8 cellular contexts compared by ENCODE assay signal in the genomic region with DNA sequence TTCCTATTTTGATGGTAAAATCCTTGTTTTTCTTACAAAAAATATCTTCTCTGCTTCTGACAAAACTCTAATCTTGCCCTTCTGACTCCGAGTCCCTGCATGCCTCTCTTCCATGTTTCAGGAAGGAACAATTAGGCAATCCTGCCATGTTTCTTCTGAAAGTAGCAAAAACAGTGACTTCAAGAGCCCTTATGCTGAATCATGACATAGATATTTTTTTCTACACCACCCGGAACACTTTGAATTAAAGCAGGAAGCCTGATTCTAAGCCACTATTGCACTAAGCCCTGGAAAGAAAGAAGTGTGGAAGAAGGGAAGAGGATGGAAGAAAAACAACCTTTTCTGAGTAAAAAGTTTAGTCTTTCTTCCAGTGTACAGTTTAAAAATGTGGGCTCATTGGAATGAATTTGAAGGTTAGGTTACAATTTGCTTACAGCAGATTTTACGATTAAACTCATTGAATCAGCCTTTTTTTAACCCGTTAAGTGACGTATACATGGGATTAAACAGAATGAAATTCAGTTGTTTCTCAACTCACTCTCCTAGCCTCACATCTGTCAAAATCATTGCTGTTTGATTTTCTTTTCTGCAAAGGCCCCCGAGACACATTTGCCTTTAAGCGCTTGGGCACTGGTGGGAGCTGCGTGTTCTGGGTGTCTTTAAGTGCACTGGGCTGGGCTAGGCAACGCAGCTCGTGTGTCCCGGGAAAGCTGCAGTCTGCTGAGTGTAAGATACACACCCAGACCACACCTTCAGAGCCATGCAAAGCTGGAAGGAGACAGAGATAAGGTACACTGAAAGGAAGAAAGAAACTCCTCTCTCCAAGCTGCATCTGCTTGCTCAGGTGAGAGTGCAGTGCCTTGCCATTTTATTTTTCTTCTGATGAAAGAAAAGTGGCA.
DNase-seq lines count a peak whose midpoint lies in the region; ATAC-seq and TF ChIP-seq lines count a peak whose summit lies in the region.

No MANE protein-coding gene starts in this region.

- no peaks in the 10 kb centered on the region for H3K9me3 ChIP-seq in AG04450 (ENCODE audit: control insufficient read depth, insufficient read depth, low read length)
- no peaks in the 10 kb centered on the region for H3K9me3 ChIP-seq in HCT116 (ENCODE audit: control insufficient read depth in 1 of 2, insufficient read depth in 1 of 2, low read depth in 1 of 2, low read length in 2 of 2)
- no peaks in the 10 kb centered on the region for H3K9me3 ChIP-seq in WERI-Rb-1 (ENCODE audit: severe bottlenecking)

- peak overlapping the region; percentile 72 for H3K4me2 ChIP-seq in HCT116 (ENCODE audit: low read length)

- H3K27ac ChIP-seq in AG04450 (ENCODE audit: low read depth, low read length) (peak overlapping the region; percentile 62), HCT116 (ENCODE audit: low read depth, low read length) (peak overlapping the region; percentile 34), WERI-Rb-1 (no peak overlapping the region)

- peaks cover 18 to 23% of the 10 kb centered on the region in 2 experiments; a peak in 3 of 4 replicates for H3K4me1 ChIP-seq in HCT116 (ENCODE audit: control insufficient read depth in 1 of 2, insufficient read depth in 2 of 2, low read length in 2 of 2)

- TF ChIP-seq POLR2A in HCT116 (IDR thresholded peaks at IDR 0.05; ENCODE audit: borderline replicate concordance, extremely low read depth, insufficient read depth, insufficient read length): no peak

- no TSS peak for BruUV-seq in HCT116 (replicated peaks; lab: Mats Ljungman, UMichigan)

- no peak overlapping the region for H3K4me3 ChIP-seq in AG04450 (ENCODE audit: low read depth, low read length)
- H3K4me3 ChIP-seq in HCT116 (replicated peaks in 1 of 2; ENCODE audit: low read depth in 1 of 2, low read length in 2 of 2): peak overlapping the region; percentile 34 to 45
- H3K4me3 ChIP-seq in WERI-Rb-1 (ENCODE audit: low read depth, low read length): no peak overlapping the region

- H3K9me2 ChIP-seq in HCT116 (ENCODE audit: insufficient read depth): no peaks in the 10 kb centered on the region

- H3K79me2 ChIP-seq in HCT116 (ENCODE audit: insufficient read depth, low read length): no peaks in the 10 kb centered on the region

- peak overlapping the region; percentile 16 for H3K4me3 Mint-ChIP-seq in activated naive CD8-positive, alpha-beta T cell treated with anti-CD3 and anti-CD28 coated beads, Interleukin-2, amount 10 ng/mL, durations not matched to agents 7 days and 5 days
- peak overlapping the region; percentile 0 for H3K4me3 Mint-ChIP-seq in type B pancreatic cell
- H3K4me3 Mint-ChIP-seq in stimulated activated memory B cell treated with anti-CD40 and anti-IgM and Interleukin-4, amounts not matched to agents 10 μg/mL and 1 μg/mL and 100 μg/mL, for 72 hours: no peak overlapping the region

- ATAC-seq in HCT116: peak; percentile 85
- no peak for ATAC-seq in activated naive CD8-positive, alpha-beta T cell treated with anti-CD3 and anti-CD28 coated beads, Interleukin-2, amount 10 ng/mL, durations not matched to agents 7 days and 5 days (ENCODE audit: low read depth)
- no peak for ATAC-seq in stimulated activated memory B cell treated with anti-CD40 and anti-IgM and Interleukin-4, amounts not matched to agents 10 μg/mL and 1 μg/mL and 100 μg/mL, for 72 hours

- H3K36me3 Mint-ChIP-seq in activated naive CD8-positive, alpha-beta T cell treated with anti-CD3 and anti-CD28 coated beads, Interleukin-2, amount 10 ng/mL, durations not matched to agents 7 days and 5 days: peaks cover 3% of the 10 kb centered on the region
- H3K36me3 Mint-ChIP-seq in type B pancreatic cell: no peaks in the 10 kb centered on the region
- H3K36me3 Mint-ChIP-seq in stimulated activated memory B cell treated with anti-CD40 and anti-IgM and Interleukin-4, amounts not matched to agents 10 μg/mL and 1 μg/mL and 100 μg/mL, for 72 hours: no peaks in the 10 kb centered on the region

- POLR2A ChIA-PET in AG04450 (lab: Yijun Ruan, JAX): interaction anchor here (4.2 kb wide), 1 partner anchor 159 kb away, joined by 19 read pairs; the partner anchor contains the start of gene CITED2
- POLR2A ChIA-PET in HCT116 (lab: Charles Lee): interaction anchor here (2.1 kb wide), 1 partner anchor 159 kb away, joined by 4 read pairs; the partner anchor contains the start of gene CITED2
- POLR2A ChIA-PET in activated naive CD8-positive, alpha-beta T cell treated with anti-CD3 and anti-CD28 coated beads, Interleukin-2, amount 10 ng/mL, durations not matched to agents 7 days and 5 days (lab: Charles Lee): interaction anchor here (0.5 to 1.6 kb wide), 4 partner anchors 91 to 565 kb away, joined by 3 to 13 read pairs (median 3); partner anchors contain the start of gene CITED2

- CTCF ChIA-PET in AG04450 (lab: Charles Lee) (no interaction called here), HCT116 (lab: Charles Lee) (no interaction called here)

- H3K36me3 ChIP-seq in HCT116 (ENCODE audit: control insufficient read depth in 1 of 2, insufficient read depth in 2 of 2, low read length in 2 of 2): no peaks in the 10 kb centered on the region
- H3K36me3 ChIP-seq in WERI-Rb-1: no peaks in the 10 kb centered on the region

- peak overlapping the region; percentile 29 for H3K9ac ChIP-seq in HCT116 (ENCODE audit: low read length)

- no peaks in the 10 kb centered on the region for H4K20me1 ChIP-seq in HCT116 (ENCODE audit: insufficient read depth)

- no peaks in the 10 kb centered on the region for H3K27me3 Mint-ChIP-seq in activated naive CD8-positive, alpha-beta T cell treated with anti-CD3 and anti-CD28 coated beads, Interleukin-2, amount 10 ng/mL, durations not matched to agents 7 days and 5 days
- H3K27me3 Mint-ChIP-seq in type B pancreatic cell: no peaks in the 10 kb centered on the region
- H3K27me3 Mint-ChIP-seq in stimulated activated memory B cell treated with anti-CD40 and anti-IgM and Interleukin-4, amounts not matched to agents 10 μg/mL and 1 μg/mL and 100 μg/mL, for 72 hours: no peaks in the 10 kb centered on the region

- peaks cover 25% of the 10 kb centered on the region for H3K4me1 Mint-ChIP-seq in activated naive CD8-positive, alpha-beta T cell treated with anti-CD3 and anti-CD28 coated beads, Interleukin-2, amount 10 ng/mL, durations not matched to agents 7 days and 5 days
- H3K4me1 Mint-ChIP-seq in type B pancreatic cell (ENCODE audit: unreplicated experiment): peaks cover 28% of the 10 kb centered on the region
- H3K4me1 Mint-ChIP-seq in stimulated activated memory B cell treated with anti-CD40 and anti-IgM and Interleukin-4, amounts not matched to agents 10 μg/mL and 1 μg/mL and 100 μg/mL, for 72 hours: peaks cover 5% of the 10 kb centered on the region

- RAD21 ChIA-PET in HCT116 (lab: Charles Lee; ENCODE audit: low non-redundant PET in 1 of 2, low total read pairs in 2 of 2, uncharacterized antibody in 2 of 2, unreplicated experiment in 2 of 2): interaction anchor here in 1 of 2 experiments (0.5 to 0.9 kb wide), 2 partner anchors 160 to 404 kb away, joined by 3 read pairs; partner anchors contain the start of gene CITED2

- peaks cover 2% of the 10 kb centered on the region for H3K9me3 Mint-ChIP-seq in activated naive CD8-positive, alpha-beta T cell treated with anti-CD3 and anti-CD28 coated beads, Interleukin-2, amount 10 ng/mL, durations not matched to agents 7 days and 5 days
- peaks cover 10% of the 10 kb centered on the region for H3K9me3 Mint-ChIP-seq in type B pancreatic cell
- H3K9me3 Mint-ChIP-seq in stimulated activated memory B cell treated with anti-CD40 and anti-IgM and Interleukin-4, amounts not matched to agents 10 μg/mL and 1 μg/mL and 100 μg/mL, for 72 hours: no peaks in the 10 kb centered on the region

- intact Hi-C loops in HCT116 (cut with micrococcal nuclease): loop anchor here (5.0 kb wide), 1 partner anchor 157 kb away; no protein-coding TSS in a partner anchor

- TF ChIP-seq RAD21 in HCT116 (IDR thresholded peaks at IDR 0.05; ENCODE audit: low read depth): no peak

- DNase-seq in AG04450 (ENCODE audit: low read depth, low spot score): peak; percentile 37
- peak; percentile 55 for DNase-seq in HCT116 (ENCODE audit: low read depth, low spot score)
- DNase-seq in activated naive CD8-positive, alpha-beta T cell treated with anti-CD3 and anti-CD28 coated beads, Interleukin-2, amount 10 ng/mL, durations not matched to agents 7 days and 5 days: no peak
- peak; percentile 64 for DNase-seq in islet precursor cell
- no peak for DNase-seq in type B pancreatic cell (ENCODE audit: extremely low spot score, unreplicated experiment)
- DNase-seq in WERI-Rb-1: no peak
- DNase-seq in GM19238 (ENCODE audit: insufficient read length, low spot score): no peak

- TF ChIP-seq CTCF in AG04450 (IDR thresholded peaks at IDR 0.05; ENCODE audit: low read depth, low read length) (no peak), HCT116 (IDR thresholded peaks at IDR 0.05 in 2 of 3, conservative IDR thresholded peaks at IDR 0.05 in 1 of 3; ENCODE audit: borderline replicate concordance in 1 of 3, insufficient read depth in 1 of 3, low read depth in 2 of 3, low read length in 2 of 3) (no peak), type B pancreatic cell (conservative IDR thresholded peaks at IDR 0.05) (no peak), WERI-Rb-1 (IDR thresholded peaks at IDR 0.05; ENCODE audit: low read depth, low read length) (no peak)

- H3K27me3 ChIP-seq in AG04450 (ENCODE audit: control insufficient read depth, insufficient read depth, low read length): no peaks in the 10 kb centered on the region
- H3K27me3 ChIP-seq in HCT116 (ENCODE audit: insufficient read depth, low read length): no peaks in the 10 kb centered on the region
- no peaks in the 10 kb centered on the region for H3K27me3 ChIP-seq in WERI-Rb-1 (ENCODE audit: insufficient read depth, low read depth, severe bottlenecking)

- H3K27ac Mint-ChIP-seq in activated naive CD8-positive, alpha-beta T cell treated with anti-CD3 and anti-CD28 coated beads, Interleukin-2, amount 10 ng/mL, durations not matched to agents 7 days and 5 days: peak overlapping the region; percentile 93
- peak overlapping the region; percentile 7 for H3K27ac Mint-ChIP-seq in type B pancreatic cell
- no peak overlapping the region for H3K27ac Mint-ChIP-seq in stimulated activated memory B cell treated with anti-CD40 and anti-IgM and Interleukin-4, amounts not matched to agents 10 μg/mL and 1 μg/mL and 100 μg/mL, for 72 hours

- H2AFZ ChIP-seq in HCT116 (ENCODE audit: low read depth, low read length, poor library complexity, severe bottlenecking): peak overlapping the region; percentile 89

Comparison
In these comparisons a context has a peak if more than half of its experiments do, and no peak if none do; other contexts are left out.
1. DNase-seq: peak in AG04450 (single experiment), HCT116 (single experiment) and islet precursor cell (single experiment); none in activated naive CD8-positive, alpha-beta T cell treated with anti-CD3 and anti-CD28 coated beads, Interleukin-2, amount 10 ng/mL, durations not matched to agents 7 days and 5 days (single experiment), type B pancreatic cell (single experiment), WERI-Rb-1 (single experiment) and GM19238 (single experiment).
2. H3K4me3 ChIP-seq: peak in HCT116 (2 of 2); none in AG04450 (single experiment) and WERI-Rb-1 (single experiment).